Comparison of ENCODE assay signal across 29 cellular contexts in the genomic region with DNA sequence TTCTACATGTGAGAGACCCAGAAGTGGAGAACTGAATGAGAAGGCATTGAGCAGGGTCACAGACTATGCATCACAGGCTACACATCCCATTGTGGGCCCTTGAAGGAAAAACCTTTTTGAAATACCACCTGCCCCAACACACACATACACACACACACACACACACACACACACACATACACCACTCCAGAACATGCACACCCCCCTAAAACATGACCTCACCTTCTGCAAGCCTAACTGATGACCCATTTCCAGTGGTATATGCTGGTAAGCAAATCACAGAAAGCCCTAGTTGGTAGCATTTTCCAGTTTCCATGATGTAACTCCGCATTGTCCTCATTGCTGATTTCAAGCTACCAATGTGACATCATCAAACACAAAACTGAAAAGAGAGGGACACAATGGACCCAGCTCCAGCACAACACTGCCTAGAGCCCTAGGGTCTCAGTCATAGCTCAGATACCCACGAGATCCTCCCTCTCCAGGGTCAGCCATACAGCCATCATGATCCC. TPM values are rescaled to one million over a fixed set of nuclear protein-coding genes. Genes with fewer than 3 reads are reported as not detected.
"Had no signal": no experiment of that assay in that cellular context is flagged by ENCODE, and none has a peak within 500 bp of the region (broad histone marks: within the 10 kb centered on the region; RNA-seq: fewer than 3 reads in every experiment).

No MANE protein-coding gene starts in this region.

- H3K36me3 ChIP-seq: breast epithelium, gastrocnemius medialis, ovary, transverse colon had no signal

- DNase-seq: activated CD4-positive, alpha-beta T cell treated with anti-CD3 and anti-CD28 coated beads, Interleukin-2, amount 50 U/mL, for 1 hour; activated CD4-positive, CD25-positive, alpha-beta regulatory T cell treated with anti-CD3 and anti-CD28 coated beads, Interleukin-2, amount 50 U/mL, for 72 hours; activated gamma-delta T cell; activated naive CD4-positive, alpha-beta T cell treated with anti-CD3 and anti-CD28 coated beads, Interleukin-2, amount 10 ng/mL, durations not matched to agents 7 days and 5 days; activated naive CD8-positive, alpha-beta T cell treated with anti-CD3 and anti-CD28 coated beads, Interleukin-2, amount 10 ng/mL, durations not matched to agents 7 days and 5 days; dermis blood vessel endothelial cell; effector memory CD4-positive, alpha-beta T cell; gastrocnemius medialis; glutamatergic neuron; left colon; mammary epithelial cell; naive B cell; nephron progenitor cell; ovary; stimulated activated CD4-positive, alpha-beta T cell treated with anti-CD3 and anti-CD28 coated beads, Interleukin-1b, Interleukin-23, amount 100 ng/mL, for 48 hours; stimulated activated CD4-positive, alpha-beta T cell treated with anti-CD3 and anti-CD28 coated beads, Interleukin-4, amount 100 ng/mL, for 4 hours; stimulated activated CD8-positive, alpha-beta memory T cell treated with anti-CD3 and anti-CD28 coated beads, Interleukin-4, amount 100 ng/mL, for 48 hours; stimulated activated naive B cell treated with anti-CD40 and anti-IgM and Interleukin-4, amounts not matched to agents 10 μg/mL and 1 μg/mL and 100 μg/mL, for 72 hours; T-helper 17 cell; T1000; testis; transverse colon had no signal

- H3K4me3 ChIP-seq: breast epithelium, gastrocnemius medialis, hepatocyte, ovary, smooth muscle cell, testis, transverse colon had no signal

- H3K27ac Mint-ChIP-seq: activated naive CD4-positive, alpha-beta T cell treated with anti-CD3 and anti-CD28 coated beads, Interleukin-2, amount 10 ng/mL, durations not matched to agents 7 days and 5 days; activated naive CD8-positive, alpha-beta T cell treated with anti-CD3 and anti-CD28 coated beads, Interleukin-2, amount 10 ng/mL, durations not matched to agents 7 days and 5 days; mesothelial cell of epicardium; naive B cell; nephron progenitor cell; progenitor cell of endocrine pancreas; stimulated activated naive B cell treated with anti-CD40 and anti-IgM and Interleukin-4, amounts not matched to agents 10 μg/mL and 1 μg/mL and 100 μg/mL, for 72 hours; T-helper 17 cell had no signal

- H3K4me3 Mint-ChIP-seq: activated naive CD4-positive, alpha-beta T cell treated with anti-CD3 and anti-CD28 coated beads, Interleukin-2, amount 10 ng/mL, durations not matched to agents 7 days and 5 days; activated naive CD8-positive, alpha-beta T cell treated with anti-CD3 and anti-CD28 coated beads, Interleukin-2, amount 10 ng/mL, durations not matched to agents 7 days and 5 days; central memory CD8-positive, alpha-beta T cell; mesothelial cell of epicardium; nephron progenitor cell; stimulated activated naive B cell treated with anti-CD40 and anti-IgM and Interleukin-4, amounts not matched to agents 10 μg/mL and 1 μg/mL and 100 μg/mL, for 72 hours; T-helper 17 cell had no signal

- H3K27ac ChIP-seq: breast epithelium, gastrocnemius medialis, hepatocyte, ovary, testis, transverse colon had no signal

- H3K9me3 ChIP-seq: breast epithelium, gastrocnemius medialis, ovary, testis, transverse colon had no signal

- H3K9me3 Mint-ChIP-seq: activated naive CD4-positive, alpha-beta T cell treated with anti-CD3 and anti-CD28 coated beads, Interleukin-2, amount 10 ng/mL, durations not matched to agents 7 days and 5 days; activated naive CD8-positive, alpha-beta T cell treated with anti-CD3 and anti-CD28 coated beads, Interleukin-2, amount 10 ng/mL, durations not matched to agents 7 days and 5 days; central memory CD8-positive, alpha-beta T cell; mesothelial cell of epicardium; naive B cell; nephron progenitor cell; stimulated activated naive B cell treated with anti-CD40 and anti-IgM and Interleukin-4, amounts not matched to agents 10 μg/mL and 1 μg/mL and 100 μg/mL, for 72 hours had no signal

- H3K27me3 ChIP-seq: breast epithelium, gastrocnemius medialis, hepatocyte, ovary, testis, transverse colon had no signal

- H3K4me1 ChIP-seq: breast epithelium, gastrocnemius medialis had no signal

- H3K36me3 Mint-ChIP-seq: activated naive CD4-positive, alpha-beta T cell treated with anti-CD3 and anti-CD28 coated beads, Interleukin-2, amount 10 ng/mL, durations not matched to agents 7 days and 5 days; activated naive CD8-positive, alpha-beta T cell treated with anti-CD3 and anti-CD28 coated beads, Interleukin-2, amount 10 ng/mL, durations not matched to agents 7 days and 5 days; naive B cell; stimulated activated naive B cell treated with anti-CD40 and anti-IgM and Interleukin-4, amounts not matched to agents 10 μg/mL and 1 μg/mL and 100 μg/mL, for 72 hours had no signal

- H3K4me1 Mint-ChIP-seq: central memory CD8-positive, alpha-beta T cell had no signal

- ATAC-seq: gastrocnemius medialis, left colon, SK-N-SH treated with all-trans-retinoic acid at 6 μM for 48 hours, T-helper 17 cell had no signal

- H3K27me3 Mint-ChIP-seq: activated naive CD4-positive, alpha-beta T cell treated with anti-CD3 and anti-CD28 coated beads, Interleukin-2, amount 10 ng/mL, durations not matched to agents 7 days and 5 days; activated naive CD8-positive, alpha-beta T cell treated with anti-CD3 and anti-CD28 coated beads, Interleukin-2, amount 10 ng/mL, durations not matched to agents 7 days and 5 days; central memory CD8-positive, alpha-beta T cell; naive B cell; progenitor cell of endocrine pancreas; stimulated activated naive B cell treated with anti-CD40 and anti-IgM and Interleukin-4, amounts not matched to agents 10 μg/mL and 1 μg/mL and 100 μg/mL, for 72 hours; T-helper 17 cell had no signal

RNA-seq across cellular contexts. Expression of a gene that starts 36.4 kb away (rescaled TPM):
- polyA plus RNA-seq: hepatocyte had no signal
